14 cellular contexts compared by ENCODE assay signal in genomic region chr6:139391709-139392108, GRCh38. TPM values are rescaled to one million over a fixed set of nuclear protein-coding genes. Genes with fewer than 3 reads are reported as not detected.
DNase-seq lines count a peak whose midpoint lies in the region; ATAC-seq and TF ChIP-seq lines count a peak whose summit lies in the region.
"Had no signal": no experiment of that assay in that cellular context is flagged by ENCODE, and none has a peak within 500 bp of the region (broad histone marks: within the 10 kb centered on the region; RNA-seq: fewer than 3 reads in every experiment).

No MANE protein-coding gene starts in this region.

- POLR2A ChIA-PET in IMR-90 (lab: Charles Lee; ENCODE audit: unreplicated experiment): no interaction called here

- H3K9me1 ChIP-seq in IMR-90 (ENCODE audit: insufficient read depth, low read length): no peaks in the 10 kb centered on the region; the same call in 1 of the 2 replicates

- peak overlapping the region; percentile 67 for H3K27ac Mint-ChIP-seq in dendritic cell treated with granulocyte-macrophage colony-stimulating factor and Interleukin-4, amounts not matched to agents 40 ng/mL and 50 ng/mL, for 4 days
- no peak overlapping the region for H3K27ac Mint-ChIP-seq in HFFc6
- H3K27ac Mint-ChIP-seq: CD4-positive, alpha-beta T cell; GM23338 had no signal

- no peak overlapping the region for H4K91ac ChIP-seq in IMR-90 (ENCODE audit: insufficient read depth, low read depth, low read length)
- no peak overlapping the region for H4K91ac ChIP-seq in trophoblast cell (ENCODE audit: low read depth, low read length)

- no peak overlapping the region for H4K5ac ChIP-seq in IMR-90 (ENCODE audit: low read depth, low read length)

- H2BK12ac ChIP-seq in trophoblast cell (ENCODE audit: low read length): no peak overlapping the region

- no peak overlapping the region for H3K4ac ChIP-seq in IMR-90 (ENCODE audit: low read depth, low read length)
- H3K4ac ChIP-seq in trophoblast cell (ENCODE audit: low read depth, low read length): no peak overlapping the region

- DNase-seq in IMR-90: no peak
- no peak for DNase-seq in trophoblast cell
- no peak for DNase-seq in NCI-H446 treated with DMSO at 0.1 percent for 48 hours (lab: John Stamatoyannopoulos, UW)
- no peak for DNase-seq in HFFc6
- DNase-seq: AML-193; CD4-positive, alpha-beta T cell; DMS153; DMS79; GDM1; HCEC 1CT had no signal

- no peaks in the 10 kb centered on the region for H3K79me2 ChIP-seq in trophoblast cell (ENCODE audit: control insufficient read depth, insufficient read depth, low read length, poor library complexity)

- H3K23ac ChIP-seq in IMR-90 (ENCODE audit: low read depth, low read length): no peak overlapping the region
- no peak overlapping the region for H3K23ac ChIP-seq in trophoblast cell (ENCODE audit: low read length)

- H3K4me3 ChIP-seq in IMR-90 (ENCODE audit: insufficient read depth, low read depth, low read length) (no peak overlapping the region), trophoblast cell (ENCODE audit: low read depth, low read length) (no peak overlapping the region)
- H3K4me3 ChIP-seq: GM23338 had no signal

- no peaks in the 10 kb centered on the region for H4K20me1 ChIP-seq in IMR-90 (ENCODE audit: insufficient read depth, low read length)

- no TSS peak for BruUV-seq in IMR-90 (replicated peaks; lab: Mats Ljungman, UMichigan)

- H3K4me3 Mint-ChIP-seq in dendritic cell treated with granulocyte-macrophage colony-stimulating factor and Interleukin-4, amounts not matched to agents 40 ng/mL and 50 ng/mL, for 4 days: no peak overlapping the region
- H3K4me3 Mint-ChIP-seq in HFFc6: no peak overlapping the region
- H3K4me3 Mint-ChIP-seq: CD4-positive, alpha-beta T cell; GM23338 had no signal

- H3K4me1 ChIP-seq in IMR-90 (ENCODE audit: control insufficient read depth, insufficient read depth, low read length) (peaks cover 3% of the 10 kb centered on the region; the same call in 1 of the 2 replicates), trophoblast cell (ENCODE audit: control insufficient read depth in 1 of 2, insufficient read depth in 2 of 2, low read length in 2 of 2) (no peaks in the 10 kb centered on the region)

- no peak overlapping the region for H2BK5ac ChIP-seq in IMR-90 (ENCODE audit: low read depth, low read length, poor library complexity, severe bottlenecking)
- no peak overlapping the region for H2BK5ac ChIP-seq in trophoblast cell (ENCODE audit: low read depth, low read length, poor library complexity)

- H3K27ac ChIP-seq in IMR-90 (ENCODE audit: insufficient read depth, low read length) (no peak overlapping the region), trophoblast cell (ENCODE audit: low read depth, low read length) (no peak overlapping the region)
- H3K27ac ChIP-seq: C4-2B had no signal

- TF ChIP-seq CTCF in IMR-90 (conservative IDR thresholded peaks at IDR 0.05; ENCODE audit: low read depth, low read length) (no peak), HFFc6 (IDR thresholded peaks at IDR 0.05) (no peak)

- ATAC-seq in IMR-90 (ENCODE audit: low read depth) (no peak), HG02763 (IDR thresholded peaks at IDR 0.05; ENCODE audit: unreplicated experiment) (no peak)
- ATAC-seq: GM23338 had no signal

- H2AK5ac ChIP-seq in IMR-90 (ENCODE audit: low read depth, low read length): peak overlapping the region; percentile 84
- H2AK5ac ChIP-seq in trophoblast cell (ENCODE audit: low read length): no peak overlapping the region

- dilution Hi-C loops in IMR-90 (cut with HindIII; ENCODE audit: low sequenced_read_pairs, unreplicated experiment): no loop called here

- no peak overlapping the region for H3K56ac ChIP-seq in IMR-90 (ENCODE audit: extremely low read depth, insufficient read depth, low read length)

- H3K14ac ChIP-seq in IMR-90 (replicated peaks; ENCODE audit: low read depth, low read length) (no peak overlapping the region; the same call in 1 of the 2 replicates), trophoblast cell (ENCODE audit: low read length) (no peak overlapping the region)

- H2AFZ ChIP-seq in IMR-90 (replicated peaks; ENCODE audit: low read length, poor library complexity): no peak overlapping the region
- H2AFZ ChIP-seq in trophoblast cell (ENCODE audit: insufficient read depth, low read length, poor library complexity): no peak overlapping the region
- H2AFZ ChIP-seq: GM23338 had no signal

- H2BK20ac ChIP-seq in IMR-90 (ENCODE audit: low read depth, low read length): no peak overlapping the region; the same call in 1 of the 2 replicates

- no peaks in the 10 kb centered on the region for H3K27me3 Mint-ChIP-seq in dendritic cell treated with granulocyte-macrophage colony-stimulating factor and Interleukin-4, amounts not matched to agents 40 ng/mL and 50 ng/mL, for 4 days
- no peaks in the 10 kb centered on the region for H3K27me3 Mint-ChIP-seq in HFFc6 (ENCODE audit: insufficient read depth)
- H3K27me3 Mint-ChIP-seq: CD4-positive, alpha-beta T cell had no signal

- H3K18ac ChIP-seq in IMR-90 (ENCODE audit: low read depth, low read length) (no peak overlapping the region), trophoblast cell (ENCODE audit: low read length) (no peak overlapping the region)

- H3K9me3 ChIP-seq in IMR-90 (ENCODE audit: control insufficient read depth, insufficient read depth, low read length): no peaks in the 10 kb centered on the region
- H3K9me3 ChIP-seq in trophoblast cell (ENCODE audit: insufficient read depth, low read depth, low read length): no peaks in the 10 kb centered on the region

- H3K9ac ChIP-seq in IMR-90 (ENCODE audit: low read depth, low read length) (no peak overlapping the region), trophoblast cell (ENCODE audit: low read length) (no peak overlapping the region)

- H3K4me1 Mint-ChIP-seq in dendritic cell treated with granulocyte-macrophage colony-stimulating factor and Interleukin-4, amounts not matched to agents 40 ng/mL and 50 ng/mL, for 4 days (ENCODE audit: low read depth): peaks cover 28% of the 10 kb centered on the region
- H3K4me1 Mint-ChIP-seq in HFFc6 (ENCODE audit: low read depth): peaks cover 34% of the 10 kb centered on the region

- H2AK9ac ChIP-seq in IMR-90 (replicated peaks; ENCODE audit: low read depth, low read length, poor library complexity): no peak overlapping the region

- H3K4me2 ChIP-seq in IMR-90 (ENCODE audit: low read depth, low read length) (no peak overlapping the region), trophoblast cell (ENCODE audit: low read length) (no peak overlapping the region)
- H3K4me2 ChIP-seq: GM23338 had no signal

- no peak overlapping the region for H2BK15ac ChIP-seq in IMR-90 (ENCODE audit: low read depth, low read length)

- no peak overlapping the region for H2BK120ac ChIP-seq in IMR-90 (ENCODE audit: low read depth, low read length)
- H2BK120ac ChIP-seq in trophoblast cell (ENCODE audit: insufficient read depth, low read length, poor library complexity): peak overlapping the region; percentile 63

- no peaks in the 10 kb centered on the region for H3K27me3 ChIP-seq in IMR-90 (ENCODE audit: control insufficient read depth, insufficient read depth, low read length)
- H3K27me3 ChIP-seq in trophoblast cell (ENCODE audit: insufficient read depth, low read length): no peaks in the 10 kb centered on the region

- CTCF ChIA-PET in IMR-90 (lab: Yijun Ruan, JAX): no interaction called here

- H3K36me3 ChIP-seq in IMR-90 (ENCODE audit: control insufficient read depth, insufficient read depth, low read length) (no peaks in the 10 kb centered on the region), trophoblast cell (ENCODE audit: control insufficient read depth in 1 of 2, insufficient read depth in 2 of 2, low read length in 2 of 2) (no peaks in the 10 kb centered on the region)

- no peak for TF ChIP-seq RAD21 in IMR-90 (IDR thresholded peaks at IDR 0.05; ENCODE audit: low read length)

- 100% methylated on average over 2 of the region's 3 CpGs; no CpG with 5 or more reads in 1 of the 2 experiments for WGBS in IMR-90 (ENCODE audit: extremely low coverage in 2 of 2, insufficient read length in 1 of 2), 2 experiments
- no CpG with 5 or more reads among the region's 3 CpGs for WGBS in trophoblast cell (ENCODE audit: extremely low coverage, insufficient coverage, insufficient read length)

- in situ Hi-C loops in IMR-90 (cut with MboI; ENCODE audit: low sequenced_read_pairs): no loop called here

- TF ChIP-seq POLR2A in IMR-90 (IDR thresholded peaks at IDR 0.05; ENCODE audit: low read depth, low read length): no peak

- H3K79me1 ChIP-seq in IMR-90 (ENCODE audit: low read depth in 1 of 2, low read length in 2 of 2) (no peaks in the 10 kb centered on the region), trophoblast cell (ENCODE audit: low read length) (peaks cover 4% of the 10 kb centered on the region)

- no peaks in the 10 kb centered on the region for H3K36me3 Mint-ChIP-seq in dendritic cell treated with granulocyte-macrophage colony-stimulating factor and Interleukin-4, amounts not matched to agents 40 ng/mL and 50 ng/mL, for 4 days (ENCODE audit: low read depth)
- H3K36me3 Mint-ChIP-seq in HFFc6 (ENCODE audit: low read depth): no peaks in the 10 kb centered on the region

- H4K8ac ChIP-seq in IMR-90 (ENCODE audit: low read depth in 2 of 2, low read length in 2 of 2) (no peak overlapping the region), trophoblast cell (ENCODE audit: low read depth, low read length) (no peak overlapping the region)

- intact Hi-C loops in IMR-90 (cut with micrococcal nuclease): no loop called here
- intact Hi-C loops in dendritic cell treated with granulocyte-macrophage colony-stimulating factor and Interleukin-4, amounts not matched to agents 40 ng/mL and 50 ng/mL, for 4 days (cut with micrococcal nuclease): no loop called here

- H3K9me3 Mint-ChIP-seq in dendritic cell treated with granulocyte-macrophage colony-stimulating factor and Interleukin-4, amounts not matched to agents 40 ng/mL and 50 ng/mL, for 4 days: no peaks in the 10 kb centered on the region
- no peaks in the 10 kb centered on the region for H3K9me3 Mint-ChIP-seq in HFFc6
- H3K9me3 Mint-ChIP-seq: CD4-positive, alpha-beta T cell; GM23338 had no signal

- H4K12ac ChIP-seq in trophoblast cell (ENCODE audit: low read depth, low read length): no peak overlapping the region

TF ChIP-seq in IMR-90, 13 proteins besides CTCF, POLR2A, EP300 and RAD21:
- TF ChIP-seq MAFK (IDR thresholded peaks at IDR 0.05; ENCODE audit: low read depth, low read length): no peak

RNA-seq across cellular contexts. Expression of gene CITED2, which starts 17.3 kb away (rescaled TPM):
- 163 and 266 TPM in 2 replicates for total RNA-seq in IMR-90 (2012; rRNA removed)
- polyA plus RNA-seq in IMR-90 (2012; rRNA removed): 483 and 714 TPM in 2 replicates
- 132 and 474 TPM in 2 replicates for polyA plus RNA-seq in IMR-90 (2012; cell fraction: cytosol; rRNA removed)
- 416 and 734 TPM in 2 replicates for polyA plus RNA-seq in IMR-90 (2012; cell fraction: nucleus; rRNA removed; ENCODE audit: low replicate concordance)
- 250 and 268 TPM in 2 replicates for polyA plus RNA-seq in trophoblast cell (2013)
- 1,000 to 10,000 TPM; 1,147 to 1,717 (median 1,616) TPM for total RNA-seq in HFFc6 (2021; fragmentation: NEBNext Ultra II Directional; extraction: Animal tissue kit (Norgen Biotek cat#: 25700))
